9 cellular contexts compared by ENCODE assay signal in the genomic region with DNA sequence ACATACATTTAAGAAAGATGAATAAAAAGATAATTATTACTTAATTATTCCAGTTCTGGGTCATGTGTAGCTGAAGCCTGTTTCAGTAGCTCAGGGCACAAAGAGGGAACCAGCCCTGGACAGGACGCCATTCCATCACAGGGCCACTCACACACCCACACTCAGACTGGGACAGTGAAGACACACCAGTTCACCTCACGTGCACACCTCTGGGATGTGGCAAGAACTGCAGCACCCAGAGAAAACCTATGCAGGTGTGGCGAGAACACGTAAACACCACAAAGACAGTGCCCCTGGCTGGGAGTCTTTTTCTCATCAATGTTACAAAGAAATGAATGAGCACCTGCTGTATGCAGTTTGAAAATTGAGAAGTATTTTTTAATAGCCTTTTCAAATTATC. TPM values are rescaled to one million over a fixed set of nuclear protein-coding genes. Genes with fewer than 3 reads are reported as not detected.
DNase-seq lines count a peak whose midpoint lies in the region; ATAC-seq and TF ChIP-seq lines count a peak whose summit lies in the region.
"Had no signal": no experiment of that assay in that cellular context is flagged by ENCODE, and none has a peak within 500 bp of the region (broad histone marks: within the 10 kb centered on the region; RNA-seq: fewer than 3 reads in every experiment).

No MANE protein-coding gene starts in this region.

- H3K4me1 ChIP-seq in hepatocyte (ENCODE audit: insufficient read depth) (peaks cover 28% of the 10 kb centered on the region), transverse colon (peaks cover 26 to 49% (median 36%) of the 10 kb centered on the region in 4 donors)

- peaks cover 40% of the 10 kb centered on the region for H4K20me1 ChIP-seq in hepatocyte (ENCODE audit: insufficient read depth, poor library complexity, severe bottlenecking)

- H3K4me1 Mint-ChIP-seq in HFFc6 (ENCODE audit: low read depth): peaks cover 57% of the 10 kb centered on the region
- H3K4me1 Mint-ChIP-seq in activated CD4-positive, alpha-beta memory T cell treated with anti-CD3 and anti-CD28 coated beads, Interleukin-2, amount 10 ng/mL, durations not matched to agents 7 days and 5 days: peaks cover 69% of the 10 kb centered on the region

- intact Hi-C loops in transverse colon (cut with DNase I; ENCODE audit: low total_unique reads): no loop called here

- H3K4me3 Mint-ChIP-seq in HFFc6: peak overlapping the region; percentile 96
- H3K4me3 Mint-ChIP-seq in activated CD4-positive, alpha-beta memory T cell treated with anti-CD3 and anti-CD28 coated beads, Interleukin-2, amount 10 ng/mL, durations not matched to agents 7 days and 5 days: peak overlapping the region; percentile 95

- H3K4me3 ChIP-seq in hepatocyte: peak overlapping the region; percentile 61
- peak overlapping the region in 1 of 4 donors; percentile 77 for H3K4me3 ChIP-seq in transverse colon

- in situ Hi-C loops in transverse colon (cut with MboI; ENCODE audit: low pct_ligation_motif_present in 1 of 4, low pct_unique_long_range_greater_than_20kb in 1 of 4, low sequenced_read_pairs in 3 of 4): no loop called here

- H3K27ac Mint-ChIP-seq in HFFc6: peak overlapping the region; percentile 99; the same call in 1 of the 2 replicates
- H3K27ac Mint-ChIP-seq in activated CD4-positive, alpha-beta memory T cell treated with anti-CD3 and anti-CD28 coated beads, Interleukin-2, amount 10 ng/mL, durations not matched to agents 7 days and 5 days: peak overlapping the region; percentile 94

- H2AFZ ChIP-seq in hepatocyte: no peak overlapping the region
- H2AFZ ChIP-seq: parathyroid adenoma had no signal

- no peak for TF ChIP-seq EP300 in transverse colon (IDR thresholded peaks at IDR 0.05; ENCODE audit: low read depth)

- no peaks in the 10 kb centered on the region for H3K9me3 Mint-ChIP-seq in HFFc6
- H3K9me3 Mint-ChIP-seq in activated CD4-positive, alpha-beta memory T cell treated with anti-CD3 and anti-CD28 coated beads, Interleukin-2, amount 10 ng/mL, durations not matched to agents 7 days and 5 days: no peaks in the 10 kb centered on the region

- ATAC-seq in HG03045 (IDR thresholded peaks at IDR 0.05; ENCODE audit: unreplicated experiment) (no peak), HG03280 (IDR thresholded peaks at IDR 0.05; ENCODE audit: unreplicated experiment) (no peak), HG03565 (IDR thresholded peaks at IDR 0.05; ENCODE audit: unreplicated experiment) (no peak)

- 55% methylated on average over 4 of the region's 4 CpGs for WGBS in hepatocyte (ENCODE audit: low lambda C conversion rate, missing lambda C conversion rate)
- WGBS in transverse colon (ENCODE audit: low coverage in 1 of 2), 2 donors: 36 to 40% methylated on average over 4 of the region's 4 CpGs

- CTCF ChIA-PET in activated CD4-positive, alpha-beta memory T cell treated with anti-CD3 and anti-CD28 coated beads, Interleukin-2, amount 10 ng/mL, durations not matched to agents 7 days and 5 days (lab: Charles Lee): interaction anchor here (0.6 to 1.9 kb wide), 4 partner anchors 8 to 47 kb away, joined by 3 to 7 read pairs (median 4); no protein-coding TSS in a partner anchor

- H3K27me3 ChIP-seq in hepatocyte (no peaks in the 10 kb centered on the region), transverse colon (no peaks in the 10 kb centered on the region)

- peaks cover 21% of the 10 kb centered on the region for H3K36me3 Mint-ChIP-seq in HFFc6 (ENCODE audit: low read depth)
- peaks cover 64% of the 10 kb centered on the region for H3K36me3 Mint-ChIP-seq in activated CD4-positive, alpha-beta memory T cell treated with anti-CD3 and anti-CD28 coated beads, Interleukin-2, amount 10 ng/mL, durations not matched to agents 7 days and 5 days (ENCODE audit: low read depth)

- H3K4me2 ChIP-seq in hepatocyte: peak overlapping the region; percentile 85

- H3K9me3 ChIP-seq in hepatocyte (ENCODE audit: low read depth): no peaks in the 10 kb centered on the region
- no peaks in the 10 kb centered on the region for H3K9me3 ChIP-seq in transverse colon

- H3K9me2 ChIP-seq in hepatocyte (replicated peaks; ENCODE audit: insufficient read depth): no peaks in the 10 kb centered on the region

- DNase-seq in HFFc6 (no peak), hepatocyte (ENCODE audit: low spot score) (peak; percentile 70), transverse colon (peak; percentile 57)
- peak; percentile 67 for DNase-seq in activated CD4-positive, alpha-beta memory T cell treated with anti-CD3 and anti-CD28 coated beads, Interleukin-2, amount 10 ng/mL, durations not matched to agents 7 days and 5 days

- POLR2A ChIA-PET in activated CD4-positive, alpha-beta memory T cell treated with anti-CD3 and anti-CD28 coated beads, Interleukin-2, amount 10 ng/mL, durations not matched to agents 7 days and 5 days (lab: Charles Lee): interaction anchor here (1.1 to 3.9 kb wide), 6 partner anchors 8 to 120 kb away, joined by 3 to 67 read pairs (median 24); partner anchors contain the start of genes GTPBP4, LARP4B and WDR37

- H3K27ac ChIP-seq in C4-2B (0 out of 2 replicates have a peak overlapping the region, but pooled peaks have one; percentile 30), hepatocyte (peak overlapping the region; percentile 94), transverse colon (peak overlapping the region; percentile 98 to 100 (median 99))

- H3K79me2 ChIP-seq in hepatocyte: peaks cover 76% of the 10 kb centered on the region

- TF ChIP-seq CTCF in C4-2B (conservative IDR thresholded peaks at IDR 0.05) (no peak; the same call in 1 of the 2 replicates), HFFc6 (IDR thresholded peaks at IDR 0.05) (no peak), hepatocyte (IDR thresholded peaks at IDR 0.05; ENCODE audit: poor library complexity) (no peak), transverse colon (IDR thresholded peaks at IDR 0.05) (peak in 4 of 5 experiments; percentile 6 to 40 (median 14))

- H3K36me3 ChIP-seq in hepatocyte (replicated peaks; ENCODE audit: insufficient read depth, low read depth) (no peaks in the 10 kb centered on the region), transverse colon (no peaks in the 10 kb centered on the region)

- H3K27me3 Mint-ChIP-seq in HFFc6 (ENCODE audit: insufficient read depth): peaks cover 2% of the 10 kb centered on the region; the same call in 1 of the 2 replicates
- no peaks in the 10 kb centered on the region for H3K27me3 Mint-ChIP-seq in activated CD4-positive, alpha-beta memory T cell treated with anti-CD3 and anti-CD28 coated beads, Interleukin-2, amount 10 ng/mL, durations not matched to agents 7 days and 5 days

- TF ChIP-seq POLR2A in transverse colon (IDR thresholded peaks at IDR 0.05): peak; percentile 16

RNA-seq across cellular contexts. Expression of gene IDI1, which starts 1.6 kb away (rescaled TPM):
- total RNA-seq in HFFc6 (2021; fragmentation: NEBNext Ultra II Directional; extraction: Animal tissue kit (Norgen Biotek cat#: 25700)): 10 to 100 TPM; 17.5 to 22.8 (median 20.2) TPM
- 10 to 100 TPM; 96.0 to 96.5 TPM for total RNA-seq in activated CD4-positive, alpha-beta memory T cell treated with anti-CD3 and anti-CD28 coated beads, Interleukin-2, amount 10 ng/mL, durations not matched to agents 7 days and 5 days
- total RNA-seq in hepatocyte: 270 and 303 TPM in 2 replicates
- 214 and 228 TPM in 2 replicates for polyA plus RNA-seq in hepatocyte
- 10 to 100 TPM; 31.1 to 81.5 (median 57.1) TPM for total RNA-seq in transverse colon

RNA-seq across cellular contexts. Expression of gene WDR37, which starts 5.6 kb away (rescaled TPM):
- 10 to 100 TPM; 17.0 to 22.8 (median 18.8) TPM for total RNA-seq in HFFc6 (2021; fragmentation: NEBNext Ultra II Directional; extraction: Animal tissue kit (Norgen Biotek cat#: 25700))
- total RNA-seq in activated CD4-positive, alpha-beta memory T cell treated with anti-CD3 and anti-CD28 coated beads, Interleukin-2, amount 10 ng/mL, durations not matched to agents 7 days and 5 days: 10 to 100 TPM; 31.4 to 31.6 TPM
- total RNA-seq in hepatocyte: 12.3 and 15.2 TPM in 2 replicates
- 8.6 and 13.2 TPM in 2 replicates for polyA plus RNA-seq in hepatocyte
- total RNA-seq in transverse colon: 10 to 100 TPM; 14.5 to 22.1 (median 19.7) TPM

RNA-seq across cellular contexts. Expression of gene IDI2, which starts 24.9 kb away (rescaled TPM):
- not detected for total RNA-seq in HFFc6 (2021; fragmentation: NEBNext Ultra II Directional; extraction: Animal tissue kit (Norgen Biotek cat#: 25700))
- not detected for total RNA-seq in activated CD4-positive, alpha-beta memory T cell treated with anti-CD3 and anti-CD28 coated beads, Interleukin-2, amount 10 ng/mL, durations not matched to agents 7 days and 5 days
- total RNA-seq in hepatocyte (0.33 TPM in 1 of 2 replicates, not detected in the other), transverse colon (not detected)
- polyA plus RNA-seq in hepatocyte: 0.29 TPM in 1 of 2 replicates, not detected in the other

Comparison
In these comparisons a context has a peak if more than half of its experiments do, and no peak if none do; other contexts are left out.
1. H3K27ac ChIP-seq: peak in every context shown above with its lines; median percentile 99 in transverse colon; 94 in hepatocyte; 30 in C4-2B.
2. CTCF ChIP-seq: peak in transverse colon (4 of 5); none in C4-2B (single experiment), HFFc6 (single experiment) and hepatocyte (single experiment).